In the genomic region with DNA sequence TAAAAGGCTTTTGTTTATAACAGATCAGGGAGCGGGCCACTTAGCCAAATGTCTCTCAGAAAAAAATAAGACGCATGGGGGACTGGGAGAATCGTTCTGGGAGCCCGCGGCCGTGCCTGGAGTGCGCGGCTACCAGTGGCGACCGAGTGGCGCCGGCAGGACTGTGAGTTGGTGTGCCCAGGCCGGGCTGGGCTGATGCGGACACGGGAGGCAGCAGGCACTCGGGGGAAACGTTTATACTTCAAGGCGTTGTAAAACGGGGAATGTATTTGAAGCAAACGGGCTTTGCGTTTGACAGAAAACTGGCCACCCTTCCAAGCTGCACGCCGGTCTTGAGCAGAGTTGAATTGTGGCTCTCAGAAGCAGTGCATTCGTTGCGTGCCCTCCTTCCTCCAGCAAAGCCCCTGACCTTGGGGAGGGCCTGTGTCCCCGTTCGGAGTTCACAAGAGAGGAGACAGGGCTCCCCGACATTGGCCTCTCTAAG, we compare ENCODE assay signal across 1 cellular context.
TF ChIP-seq lines count a peak whose summit lies in the region.

No MANE protein-coding gene starts in this region.

TF ChIP-seq in HCT116, 20 proteins besides CTCF, POLR2A, EP300 and RAD21:
- TF ChIP-seq EZH2phosphoT487 (IDR thresholded peaks at IDR 0.05; ENCODE audit: borderline replicate concordance): no peak
- TF ChIP-seq, protein P1, sequence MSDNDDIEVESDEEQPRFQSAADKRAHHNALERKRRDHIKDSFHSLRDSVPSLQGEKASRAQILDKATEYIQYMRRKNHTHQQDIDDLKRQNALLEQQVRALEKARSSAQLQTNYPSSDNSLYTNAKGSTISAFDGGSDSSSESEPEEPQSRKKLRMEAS (IDR thresholded peaks at IDR 0.05): no peak
- no peak for TF ChIP-seq POLR2AphosphoS5 (IDR thresholded peaks at IDR 0.05; ENCODE audit: low read depth, low read length)
TF ChIP-seq in HCT116: peak in this region for 0.
